Comparison of ENCODE assay signal across 19 cellular contexts in genomic region chr10:17383801-17384445, GRCh38.
DNase-seq lines count a peak whose midpoint lies in the region; ATAC-seq and TF ChIP-seq lines count a peak whose summit lies in the region.
"Had no signal": no experiment of that assay in that cellular context is flagged by ENCODE, and none has a peak within 500 bp of the region (broad histone marks: within the 10 kb centered on the region; RNA-seq: fewer than 3 reads in every experiment).

No MANE protein-coding gene starts in this region.

- H3K4me3 ChIP-seq in left ventricle myocardium inferior (no peak overlapping the region), coronary artery (peak overlapping the region; percentile 18), hepatocyte (no peak overlapping the region), thoracic aorta (peak overlapping the region; percentile 44), Caco-2 (ENCODE audit: low read depth, low read length) (no peak overlapping the region)
- H3K4me3 ChIP-seq: PC-9 had no signal

- no peaks in the 10 kb centered on the region for H3K36me3 ChIP-seq in left ventricle myocardium inferior
- H3K36me3 ChIP-seq in hepatocyte (replicated peaks; ENCODE audit: insufficient read depth, low read depth) = no peaks in the 10 kb centered on the region
- no peaks in the 10 kb centered on the region for H3K36me3 ChIP-seq in thoracic aorta
- H3K36me3 ChIP-seq in Caco-2 (ENCODE audit: control insufficient read depth, insufficient read depth, low read length) = no peaks in the 10 kb centered on the region

- H3K27ac ChIP-seq in left ventricle myocardium inferior (replicated peaks) (peak overlapping the region; percentile 56), coronary artery (peak overlapping the region; percentile 70 to 71), hepatocyte (no peak overlapping the region), thoracic aorta (peak overlapping the region; percentile 1 to 55)
- H3K27ac ChIP-seq: KMS-11, PC-9 had no signal

- H3K36me3 Mint-ChIP-seq in Caco-2 (ENCODE audit: insufficient read depth, unreplicated experiment) = peaks cover 13% of the 10 kb centered on the region
- H3K36me3 Mint-ChIP-seq: CD4-positive, alpha-beta memory T cell had no signal

- CTCF ChIA-PET in Caco-2 (lab: Charles Lee) = no interaction called here

- peak overlapping the region; percentile 7 for H3K4me2 ChIP-seq in hepatocyte
- H3K4me2 ChIP-seq: KMS-11, PC-9 had no signal

- H3K9me3 Mint-ChIP-seq in Caco-2 (ENCODE audit: unreplicated experiment) = peaks cover 10% of the 10 kb centered on the region

- H2AFZ ChIP-seq in hepatocyte = no peak overlapping the region
- H2AFZ ChIP-seq: PC-9 had no signal

- H3K9me2 ChIP-seq in hepatocyte (replicated peaks; ENCODE audit: insufficient read depth) = no peaks in the 10 kb centered on the region

- H3K9me3 ChIP-seq in left ventricle myocardium inferior (replicated peaks) (no peaks in the 10 kb centered on the region), hepatocyte (ENCODE audit: low read depth) (no peaks in the 10 kb centered on the region), thoracic aorta (no peaks in the 10 kb centered on the region), Caco-2 (peaks cover 15% of the 10 kb centered on the region; the same call in 1 of the 2 replicates)

- H3K27me3 ChIP-seq in left ventricle myocardium inferior (ENCODE audit: low read depth) = no peaks in the 10 kb centered on the region
- no peaks in the 10 kb centered on the region for H3K27me3 ChIP-seq in hepatocyte
- H3K27me3 ChIP-seq in thoracic aorta (replicated peaks; ENCODE audit: insufficient read depth) = no peaks in the 10 kb centered on the region
- no peaks in the 10 kb centered on the region for H3K27me3 ChIP-seq in Caco-2 (replicated peaks; ENCODE audit: control insufficient read depth, insufficient read depth, low read length)

- no peak for TF ChIP-seq CTCF in left ventricle myocardium inferior (IDR thresholded peaks at IDR 0.05; ENCODE audit: borderline replicate concordance)
- TF ChIP-seq CTCF in coronary artery (IDR thresholded peaks at IDR 0.05) = no peak
- TF ChIP-seq CTCF in hepatocyte (IDR thresholded peaks at IDR 0.05; ENCODE audit: poor library complexity) = no peak
- TF ChIP-seq CTCF in thoracic aorta (IDR thresholded peaks at IDR 0.05) = no peak
- no peak for TF ChIP-seq CTCF in Caco-2 (IDR thresholded peaks at IDR 0.05; ENCODE audit: insufficient read depth in 1 of 2, low read depth in 1 of 2, low read length in 1 of 2, severe bottlenecking in 1 of 2, unreplicated experiment in 1 of 2)

- intact Hi-C loops in left ventricle myocardium inferior (cut with micrococcal nuclease) (no loop called here), left cardiac atrium (cut with DNase I) (no loop called here), Caco-2 (cut with micrococcal nuclease; ENCODE audit: unreplicated experiment) (no loop called here)

- H3K27ac Mint-ChIP-seq in Caco-2 (ENCODE audit: unreplicated experiment) = no peak overlapping the region
- H3K27ac Mint-ChIP-seq: CD4-positive, alpha-beta memory T cell had no signal

- ATAC-seq in left cardiac atrium = no peak
- no peak for ATAC-seq in thoracic aorta (ENCODE audit: insufficient number of reproducible peaks, low FRiP score, low read depth)

- WGBS in hepatocyte (ENCODE audit: low lambda C conversion rate, missing lambda C conversion rate) = 35% methylated on average over 5 of the region's 5 CpGs

- H4K20me1 ChIP-seq in hepatocyte (ENCODE audit: insufficient read depth, poor library complexity, severe bottlenecking) = no peaks in the 10 kb centered on the region

- no peak for DNase-seq in left ventricle myocardium inferior
- no peak for DNase-seq in left cardiac atrium
- no peak for DNase-seq in coronary artery (ENCODE audit: low spot score)
- no peak for DNase-seq in hepatocyte (ENCODE audit: low spot score)
- no peak for DNase-seq in thoracic aorta (ENCODE audit: low spot score)
- no peak for DNase-seq in NCI-H128 (lab: John Stamatoyannopoulos, UW; ENCODE audit: unreplicated experiment)
- no peak for DNase-seq in Caco-2
- DNase-seq in NCI-H2171 treated with DMSO at 0.1 percent for 48 hours (lab: John Stamatoyannopoulos, UW) = no peak
- DNase-seq: 8988T; CD4-positive, alpha-beta memory T cell; DMS79 treated with DMSO at 0.1 percent for 48 hours; H7; NCI-H1048; NCI-H146; NCI-H2081; NCI-H510A; NCI-H82; PC-9 had no signal

- no peaks in the 10 kb centered on the region for H3K79me2 ChIP-seq in hepatocyte

- POLR2A ChIA-PET in Caco-2 (lab: Charles Lee) = no interaction called here

- peaks cover 25% of the 10 kb centered on the region for H3K4me1 Mint-ChIP-seq in Caco-2 (ENCODE audit: low read depth, unreplicated experiment)
- H3K4me1 Mint-ChIP-seq: CD4-positive, alpha-beta memory T cell had no signal

- H3K27me3 Mint-ChIP-seq in Caco-2 (ENCODE audit: insufficient read depth, unreplicated experiment) = no peaks in the 10 kb centered on the region

- H3K4me3 Mint-ChIP-seq in Caco-2 (ENCODE audit: unreplicated experiment) = no peak overlapping the region
- H3K4me3 Mint-ChIP-seq: CD4-positive, alpha-beta memory T cell had no signal

- H3K4me1 ChIP-seq in left ventricle myocardium inferior (peaks cover 10% of the 10 kb centered on the region), hepatocyte (ENCODE audit: insufficient read depth) (peaks cover 6% of the 10 kb centered on the region), thoracic aorta (ENCODE audit: control insufficient read depth in 1 of 2, low read depth in 2 of 2) (peaks cover 21 to 46% of the 10 kb centered on the region in 2 donors), Caco-2 (peaks cover 36% of the 10 kb centered on the region)

- BruUV-seq in Caco-2 (replicated peaks; lab: Mats Ljungman, UMichigan) = no TSS peak

Comparison
In these comparisons a context has a peak if more than half of its experiments do, and no peak if none do; other contexts are left out.
1. H3K4me3 ChIP-seq: peak in coronary artery (single experiment) and thoracic aorta (single experiment); none in left ventricle myocardium inferior (single experiment), hepatocyte (single experiment) and Caco-2 (single experiment).